In the genomic region with DNA sequence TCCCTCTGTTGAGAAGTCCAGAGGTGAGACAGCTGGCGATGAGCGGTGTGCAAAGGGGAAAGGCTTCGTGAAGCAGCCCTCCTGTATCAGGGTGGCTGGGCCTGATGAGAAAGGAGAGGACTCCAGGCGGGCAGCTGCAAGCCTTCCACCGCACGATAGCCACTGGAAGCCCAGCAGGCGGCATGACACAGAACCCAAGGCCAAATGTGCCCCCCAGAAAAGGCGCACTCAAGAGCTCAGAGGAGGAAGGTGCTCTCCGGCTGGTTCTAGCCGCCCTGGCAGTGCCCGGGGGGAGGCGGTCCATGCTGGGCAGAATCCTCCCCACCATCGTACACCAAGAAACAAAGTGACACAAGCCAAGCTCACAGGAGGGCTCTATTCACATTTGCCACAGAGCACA, we compare ENCODE assay signal across 20 cellular contexts.
"Had no signal": no experiment of that assay in that cellular context is flagged by ENCODE, and none has a peak within 500 bp of the region (broad histone marks: within the 10 kb centered on the region; RNA-seq: fewer than 3 reads in every experiment).

No MANE protein-coding gene starts in this region.

- H3K27me3 Mint-ChIP-seq: memory B cell; naive thymus-derived CD4-positive, alpha-beta T cell; natural killer cell treated with Interleukin-12 subunit alpha and Interleukin-12 subunit beta and Interleukin-15 and Interleukin-18, amount 100 ng/mL, for 72 hours had no signal

- H3K4me1 Mint-ChIP-seq: memory B cell; neural crest cell; stimulated activated effector memory CD8-positive, alpha-beta T cell treated with anti-CD3 and anti-CD28 coated beads, Interleukin-12 subunit alpha, Interleukin-12 subunit beta, amount 100 ng/mL, for 72 hours had no signal

- H3K9me3 Mint-ChIP-seq: natural killer cell treated with Interleukin-12 subunit alpha and Interleukin-12 subunit beta and Interleukin-15 and Interleukin-18, amount 100 ng/mL, for 72 hours had no signal

- DNase-seq: heart right ventricle; islet precursor cell; left ventricle myocardium inferior; midbrain; mucosa of descending colon; naive thymus-derived CD4-positive, alpha-beta T cell; nucleus accumbens; sigmoid colon; small intestine; spleen; stimulated activated CD4-positive, alpha-beta T cell treated with anti-CD3 and anti-CD28 coated beads, Interleukin-4, amount 100 ng/mL, for 24 hours; stimulated activated naive CD4-positive, alpha-beta T cell; stomach; testis; thyroid gland; transverse colon had no signal

- H3K4me3 Mint-ChIP-seq: memory B cell; naive thymus-derived CD4-positive, alpha-beta T cell; natural killer cell treated with Interleukin-12 subunit alpha and Interleukin-12 subunit beta and Interleukin-15 and Interleukin-18, amount 100 ng/mL, for 72 hours; neural crest cell; stimulated activated effector memory CD8-positive, alpha-beta T cell treated with anti-CD3 and anti-CD28 coated beads, Interleukin-12 subunit alpha, Interleukin-12 subunit beta, amount 100 ng/mL, for 72 hours had no signal

- H3K27ac Mint-ChIP-seq: memory B cell; stimulated activated effector memory CD8-positive, alpha-beta T cell treated with anti-CD3 and anti-CD28 coated beads, Interleukin-12 subunit alpha, Interleukin-12 subunit beta, amount 100 ng/mL, for 72 hours had no signal

- ATAC-seq: heart right ventricle; mucosa of descending colon; naive thymus-derived CD4-positive, alpha-beta T cell; natural killer cell treated with Interleukin-12 subunit alpha and Interleukin-12 subunit beta and Interleukin-15 and Interleukin-18, amount 100 ng/mL, for 72 hours; stimulated activated effector memory CD8-positive, alpha-beta T cell treated with anti-CD3 and anti-CD28 coated beads, Interleukin-12 subunit alpha, Interleukin-12 subunit beta, amount 100 ng/mL, for 72 hours had no signal
